Comparison of ENCODE assay signal across 29 cellular contexts in the genomic region with DNA sequence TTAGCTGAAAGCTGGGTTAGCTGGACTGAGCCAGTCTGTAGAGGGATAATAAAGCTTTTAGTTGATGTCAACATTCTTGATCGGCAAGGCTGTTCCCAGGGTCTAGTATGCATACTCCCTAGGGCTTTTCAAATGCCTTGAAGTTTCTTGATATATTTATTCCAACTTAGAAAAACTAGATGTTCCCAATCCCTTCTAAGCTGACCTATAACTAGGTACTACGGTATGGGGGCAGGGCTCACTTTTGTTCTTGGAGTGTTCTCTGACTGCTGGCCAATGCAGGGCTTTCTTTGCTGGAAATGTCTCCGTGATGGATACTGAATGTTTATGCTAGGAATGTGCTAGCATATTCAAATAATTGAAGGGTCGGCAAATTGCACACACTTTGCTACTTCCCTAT.
DNase-seq lines count a peak whose midpoint lies in the region; ATAC-seq, FAIRE-seq and TF ChIP-seq lines count a peak whose summit lies in the region.
"Had no signal": no experiment of that assay in that cellular context is flagged by ENCODE, and none has a peak within 500 bp of the region (broad histone marks: within the 10 kb centered on the region; RNA-seq: fewer than 3 reads in every experiment).

No MANE protein-coding gene starts in this region.

- no peak for TF ChIP-seq POLR2A in A549 (IDR thresholded peaks at IDR 0.05; ENCODE audit: low read length)

- POLR2A ChIA-PET in A549 (lab: Yijun Ruan, JAX) (no interaction called here), OCI-LY7 (lab: Charles Lee) (no interaction called here)

- BruUV-seq in OCI-LY7 (replicated peaks; lab: Mats Ljungman, UMichigan): no TSS peak

- no peak for TF ChIP-seq RAD21 in A549 (conservative IDR thresholded peaks at IDR 0.05 in 1 of 2, IDR thresholded peaks at IDR 0.05 in 1 of 2)

- DNase-seq in A549 (ENCODE audit: low read depth in 1 of 2, low spot score in 1 of 2): no peak
- DNase-seq in coronary artery (ENCODE audit: low spot score): no peak
- no peak for DNase-seq in left ventricle myocardium superior
- DNase-seq in retinal pigment epithelial cell (ENCODE audit: low read depth): peak; percentile 89
- no peak for DNase-seq in OCI-LY7 (ENCODE audit: low spot score)
- no peak for DNase-seq in activated T-cell treated with anti-CD3 and anti-CD28 coated beads for 4 hours
- DNase-seq in LoVo (ENCODE audit: low spot score): no peak
- DNase-seq in NCI-H526 treated with DMSO at 0.1 percent for 48 hours (lab: John Stamatoyannopoulos, UW): no peak
- DNase-seq: ACHN; activated CD4-positive, alpha-beta memory T cell treated with anti-CD3 and anti-CD28 coated beads for 36 hours; activated CD4-positive, alpha-beta T cell treated with anti-CD3 and anti-CD28 coated beads for 1 hour; activated CD8-positive, alpha-beta memory T cell treated with anti-CD3 and anti-CD28 coated beads, Interleukin-2, amount 50 U/mL, for 4 hours; activated naive CD4-positive, alpha-beta T cell treated with anti-CD3 and anti-CD28 coated beads for 36 hours; CD8-positive, alpha-beta memory T cell; DMS53; lower lobe of right lung; mucosa of descending colon; NCI-H1105 treated with DMSO at 0.1 percent for 48 hours; NCI-H2029; NCI-H226; NCI-H69; SHP77 treated with DMSO at 0.1 percent for 48 hours; stimulated activated CD4-positive, alpha-beta T cell treated with anti-CD3 and anti-CD28 coated beads, Interleukin-2, amount 100 ng/mL, for 48 hours; stomach; tibial artery had no signal

- H3K4me3 ChIP-seq in A549: no peak overlapping the region
- H3K4me3 ChIP-seq in coronary artery: peak overlapping the region; percentile 12
- H3K4me3 ChIP-seq in retinal pigment epithelial cell (ENCODE audit: low read length): no peak overlapping the region
- H3K4me3 ChIP-seq in OCI-LY7 (ENCODE audit: low read depth, low read length, poor library complexity, severe bottlenecking): no peak overlapping the region
- H3K4me3 ChIP-seq: lower lobe of right lung, mucosa of descending colon, stomach, tibial artery had no signal

- H3K9me3 ChIP-seq in A549: no peaks in the 10 kb centered on the region
- H3K9me3 ChIP-seq in OCI-LY7 (ENCODE audit: low read length): no peaks in the 10 kb centered on the region
- H3K9me3 ChIP-seq: lower lobe of right lung, mucosa of descending colon, stomach, tibial artery had no signal

- H3K9me2 ChIP-seq in OCI-LY7 (ENCODE audit: insufficient read depth, low read length): no peaks in the 10 kb centered on the region

- no peak for ATAC-seq in A549
- ATAC-seq in left ventricle myocardium superior: peak; percentile 89
- ATAC-seq: mucosa of descending colon; natural killer cell treated with Interleukin-12 subunit alpha and Interleukin-12 subunit beta and Interleukin-15 and Interleukin-18, amount 100 ng/mL, for 72 hours; Panc1 had no signal

- TF ChIP-seq CTCF in A549 (IDR thresholded peaks at IDR 0.05): no peak
- no peak for TF ChIP-seq CTCF in coronary artery (IDR thresholded peaks at IDR 0.05)
- no peak for TF ChIP-seq CTCF in retinal pigment epithelial cell (conservative IDR thresholded peaks at IDR 0.05; ENCODE audit: low read depth, low read length)
- TF ChIP-seq CTCF in OCI-LY7 (conservative IDR thresholded peaks at IDR 0.05; ENCODE audit: low read length): no peak

- no peaks in the 10 kb centered on the region for H4K20me1 ChIP-seq in OCI-LY7 (ENCODE audit: insufficient read depth, low read length)

- WGBS in A549 (ENCODE audit: missing lambda C conversion rate): 84% methylated on average over 4 of the region's 4 CpGs

- no peak overlapping the region for H3K27ac ChIP-seq in A549
- H3K27ac ChIP-seq in coronary artery: no peak overlapping the region
- H3K27ac ChIP-seq in OCI-LY7 (ENCODE audit: low read depth, low read length, poor library complexity, severe bottlenecking): no peak overlapping the region
- H3K27ac ChIP-seq: lower lobe of right lung, stomach, tibial artery had no signal

- no peak for FAIRE-seq in A549 (lab: Jason Lieb, UNC)
- FAIRE-seq: GM12892, keratinocyte had no signal

- H3K36me3 ChIP-seq in OCI-LY7 (ENCODE audit: insufficient read depth, low read length): no peaks in the 10 kb centered on the region
- H3K36me3 ChIP-seq: lower lobe of right lung, stomach, tibial artery had no signal

- H3K4me2 ChIP-seq in A549 (no peak overlapping the region), OCI-LY7 (ENCODE audit: low read length) (no peak overlapping the region)

- no peak for TF ChIP-seq EP300 in A549 (IDR thresholded peaks at IDR 0.05)

- H3K79me2 ChIP-seq in OCI-LY7 (ENCODE audit: insufficient read depth, low read depth, low read length): no peaks in the 10 kb centered on the region

- no peak overlapping the region for H2AFZ ChIP-seq in OCI-LY7 (ENCODE audit: low read length)

- CTCF ChIA-PET in A549 (lab: Yijun Ruan, JAX): no interaction called here
- CTCF ChIA-PET in OCI-LY7 (lab: Charles Lee; ENCODE audit: unreplicated experiment): no interaction called here

- H3K4me1 ChIP-seq in A549 (peaks cover 6% of the 10 kb centered on the region; the same call in 2 of the 3 replicates), OCI-LY7 (ENCODE audit: insufficient read depth, low read length, poor library complexity, severe bottlenecking) (no peaks in the 10 kb centered on the region)

- intact Hi-C loops in left ventricle myocardium superior (cut with micrococcal nuclease): loop anchor here (10.0 kb wide), 1 partner anchor 577 kb away; no protein-coding TSS in a partner anchor
- intact Hi-C loops in OCI-LY7 (cut with micrococcal nuclease; ENCODE audit: unreplicated experiment): no loop called here

TF ChIP-seq in A549, 52 proteins besides CTCF, POLR2A, EP300 and RAD21:
- TF ChIP-seq MAFK (IDR thresholded peaks at IDR 0.05; ENCODE audit: partially characterized antibody): peak; percentile 22
- no peak for TF ChIP-seq ESRRA (IDR thresholded peaks at IDR 0.05; ENCODE audit: borderline replicate concordance, low read length)
TF ChIP-seq in A549: peak in this region for 1.
